In the genomic region with DNA sequence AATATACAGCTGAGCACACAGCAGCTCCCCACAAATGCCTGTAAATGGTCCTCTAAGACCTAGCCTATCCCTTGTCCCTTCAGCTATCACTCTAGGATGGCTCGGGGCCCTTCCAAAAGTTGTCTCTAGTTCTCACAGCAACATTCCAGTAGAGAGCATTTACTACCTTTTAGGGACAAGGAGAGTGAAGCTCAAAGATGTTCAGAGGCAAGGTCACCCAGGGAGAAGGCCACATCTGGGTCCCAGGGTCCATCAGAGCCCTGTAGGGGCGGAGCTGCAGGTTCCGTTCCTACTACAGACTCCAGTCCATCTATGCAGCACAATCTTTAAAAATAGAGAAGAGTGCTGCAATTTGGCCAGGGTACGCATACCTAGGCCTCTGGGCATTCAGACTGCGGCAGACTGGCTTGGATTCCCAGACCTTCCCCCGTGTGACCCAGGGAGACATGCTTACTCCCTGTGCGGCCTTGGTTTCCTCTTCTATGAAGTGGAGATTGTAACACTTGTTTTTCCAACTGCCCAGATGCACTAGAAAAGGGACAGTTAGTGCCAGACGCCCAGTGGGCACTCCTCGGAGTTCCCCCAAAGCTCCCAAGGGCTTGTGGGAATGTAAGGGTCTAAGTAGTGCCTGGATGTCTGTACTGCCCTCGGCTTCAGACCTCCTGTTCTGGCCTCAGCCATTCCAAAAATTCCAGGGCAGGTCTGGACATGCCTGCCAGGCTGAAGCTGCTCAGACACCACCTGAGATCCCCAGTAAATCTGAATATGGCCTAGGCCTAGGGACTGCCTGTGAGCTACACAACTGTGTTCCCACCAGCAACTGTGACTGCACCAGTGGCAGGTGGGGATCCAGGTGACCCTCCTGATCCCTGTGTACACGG, we compare ENCODE assay signal across 11 cellular contexts. TPM values are rescaled to one million over a fixed set of nuclear protein-coding genes. Genes with fewer than 3 reads are reported as not detected.
DNase-seq lines count a peak whose midpoint lies in the region; ATAC-seq and TF ChIP-seq lines count a peak whose summit lies in the region.
"Had no signal": no experiment of that assay in that cellular context is flagged by ENCODE, and none has a peak within 500 bp of the region (broad histone marks: within the 10 kb centered on the region; RNA-seq: fewer than 3 reads in every experiment).

No MANE protein-coding gene starts in this region.

- no peak for TF ChIP-seq POLR2A in tibial nerve (IDR thresholded peaks at IDR 0.05)

- ATAC-seq in memory B cell (ENCODE audit: low read depth), result no peak
- no peak for ATAC-seq in GM21528 (IDR thresholded peaks at IDR 0.05; ENCODE audit: low FRiP score, unreplicated experiment)

- H3K4me3 ChIP-seq in cardiac fibroblast (replicated peaks in 1 of 2; ENCODE audit: low read depth in 2 of 2, low read length in 2 of 2), result peak overlapping the region; percentile 19 to 82
- H3K4me3 ChIP-seq in tibial nerve, result peak overlapping the region in 2 of 4 donors; percentile 85 to 99

- 42 to 55% methylated on average over 11 of the region's 11 CpGs for WGBS in tibial nerve, 2 donors

- H3K4me1 Mint-ChIP-seq in T-helper 1 cell treated with Interleukin-12 subunit alpha and Interleukin-12 subunit beta and Interleukin-4 antibody, amounts not matched to agents 30 μg/mL and 1 μg/mL, for 36 hours (ENCODE audit: low read depth), result peaks cover 29% of the 10 kb centered on the region
- H3K4me1 Mint-ChIP-seq in memory B cell, result peaks cover 19% of the 10 kb centered on the region

- H3K4me1 ChIP-seq in tibial nerve, result peaks cover 0 to 70% (median 43%) of the 10 kb centered on the region in 4 donors

- peak overlapping the region in 3 of 4 donors; percentile 89 to 99 (median 98) for H3K27ac ChIP-seq in tibial nerve

- H3K27ac Mint-ChIP-seq in T-helper 1 cell treated with Interleukin-12 subunit alpha and Interleukin-12 subunit beta and Interleukin-4 antibody, amounts not matched to agents 30 μg/mL and 1 μg/mL, for 36 hours, result peak overlapping the region; percentile 31
- peak overlapping the region; percentile 32 for H3K27ac Mint-ChIP-seq in memory B cell
- H3K27ac Mint-ChIP-seq: activated CD4-positive, alpha-beta memory T cell treated with anti-CD3 and anti-CD28 coated beads, Interleukin-2, amount 10 ng/mL, durations not matched to agents 7 days and 5 days had no signal

- peaks cover 4% of the 10 kb centered on the region for H3K36me3 Mint-ChIP-seq in T-helper 1 cell treated with Interleukin-12 subunit alpha and Interleukin-12 subunit beta and Interleukin-4 antibody, amounts not matched to agents 30 μg/mL and 1 μg/mL, for 36 hours (ENCODE audit: low read depth)
- H3K36me3 Mint-ChIP-seq in memory B cell, result peaks cover 2% of the 10 kb centered on the region

- H3K9me3 ChIP-seq in tibial nerve, result no peaks in the 10 kb centered on the region

- H3K4me3 Mint-ChIP-seq in T-helper 1 cell treated with Interleukin-12 subunit alpha and Interleukin-12 subunit beta and Interleukin-4 antibody, amounts not matched to agents 30 μg/mL and 1 μg/mL, for 36 hours, result peak overlapping the region; percentile 95
- no peak overlapping the region for H3K4me3 Mint-ChIP-seq in memory B cell

- H3K9me3 Mint-ChIP-seq in T-helper 1 cell treated with Interleukin-12 subunit alpha and Interleukin-12 subunit beta and Interleukin-4 antibody, amounts not matched to agents 30 μg/mL and 1 μg/mL, for 36 hours, result no peaks in the 10 kb centered on the region
- H3K9me3 Mint-ChIP-seq in memory B cell, result no peaks in the 10 kb centered on the region
- H3K9me3 Mint-ChIP-seq: activated CD4-positive, alpha-beta memory T cell treated with anti-CD3 and anti-CD28 coated beads, Interleukin-2, amount 10 ng/mL, durations not matched to agents 7 days and 5 days had no signal

- no peaks in the 10 kb centered on the region for H3K27me3 Mint-ChIP-seq in T-helper 1 cell treated with Interleukin-12 subunit alpha and Interleukin-12 subunit beta and Interleukin-4 antibody, amounts not matched to agents 30 μg/mL and 1 μg/mL, for 36 hours (ENCODE audit: low read depth)
- H3K27me3 Mint-ChIP-seq in memory B cell, result no peaks in the 10 kb centered on the region
- H3K27me3 Mint-ChIP-seq: activated CD4-positive, alpha-beta memory T cell treated with anti-CD3 and anti-CD28 coated beads, Interleukin-2, amount 10 ng/mL, durations not matched to agents 7 days and 5 days had no signal

- TF ChIP-seq EP300 in tibial nerve (IDR thresholded peaks at IDR 0.05), result no peak

- TF ChIP-seq CTCF in cardiac fibroblast (IDR thresholded peaks at IDR 0.05; ENCODE audit: low read depth, low read length) (no peak), tibial nerve (IDR thresholded peaks at IDR 0.05) (no peak)

- H3K36me3 ChIP-seq in tibial nerve, result peaks cover 6 to 25% (median 8%) of the 10 kb centered on the region in 3 donors

- DNase-seq in T-helper 1 cell, result no peak
- DNase-seq in cardiac fibroblast (ENCODE audit: low read depth in 2 of 2), result peak in 1 of 2 donors; percentile 17
- DNase-seq in memory B cell (ENCODE audit: low spot score in 2 of 2), result no peak
- DNase-seq in tibial nerve (ENCODE audit: low spot score in 2 of 2), result no peak
- DNase-seq in UCSD-AML1 (lab: John Stamatoyannopoulos, UW; ENCODE audit: unreplicated experiment), result no peak
- no peak for DNase-seq in NCI-H187 (lab: John Stamatoyannopoulos, UW)
- DNase-seq: activated CD4-positive, alpha-beta memory T cell treated with anti-CD3 and anti-CD28 coated beads, Interleukin-2, amount 10 ng/mL, durations not matched to agents 7 days and 5 days had no signal

- no peaks in the 10 kb centered on the region for H3K27me3 ChIP-seq in tibial nerve

RNA-seq across cellular contexts. Expression of a gene that starts 2.5 kb away (rescaled TPM):
- total RNA-seq in tibial nerve, result 100 to 1,000 TPM in 2 of 4 donors, 10 to 100 TPM in 2; 82.0 to 127 (median 101) TPM

RNA-seq across cellular contexts. Expression of a gene that starts 14.4 kb away (rescaled TPM):
- total RNA-seq in tibial nerve, result under 1 TPM in 1 of 4 donors, not detected in 3; 0.66 TPM
- total RNA-seq: NCI-H460, posterior vena cava had no signal

RNA-seq across cellular contexts. Expression of a gene that starts 22.0 kb away (rescaled TPM):
- 10 to 100 TPM; 17.9 to 43.9 (median 26.8) TPM for total RNA-seq in tibial nerve

RNA-seq across cellular contexts. Expression of a gene that starts 29.3 kb away (rescaled TPM):
- total RNA-seq in tibial nerve, result 10 to 100 TPM; 22.9 to 57.6 (median 39.4) TPM

RNA-seq across cellular contexts. Expression of a gene that starts 33.4 kb away (rescaled TPM):
- 10 to 100 TPM in 1 of 4 donors, 1 to 10 TPM in 3; 1.0 to 12.6 (median 3.8) TPM for total RNA-seq in tibial nerve
- total RNA-seq: NCI-H460 had no signal
